In the genomic region with DNA sequence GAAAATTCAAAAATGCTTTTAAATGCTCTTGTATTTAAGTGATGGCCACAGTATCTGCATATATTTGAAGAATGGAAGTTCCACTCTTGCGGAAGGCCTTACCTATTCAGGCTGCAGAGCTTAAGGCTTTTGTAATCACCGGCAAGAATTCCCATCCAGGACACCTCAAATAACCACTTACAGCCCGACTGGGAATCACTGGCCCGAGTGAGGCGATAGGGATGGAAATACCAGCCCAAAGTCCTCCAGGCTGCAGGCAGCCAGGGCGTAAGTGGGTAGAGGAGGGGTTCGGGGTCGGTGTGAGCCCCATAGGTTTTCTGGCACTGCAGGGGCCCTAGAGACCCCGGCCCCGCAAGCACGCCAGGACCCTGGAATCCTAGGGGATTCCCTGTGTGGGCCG, we compare ENCODE assay signal across 8 cellular contexts. TPM values are rescaled to one million over a fixed set of nuclear protein-coding genes. Genes with fewer than 3 reads are reported as not detected.
DNase-seq lines count a peak whose midpoint lies in the region; ATAC-seq and TF ChIP-seq lines count a peak whose summit lies in the region.

No MANE protein-coding gene starts in this region.

- ATAC-seq in GM19467 (IDR thresholded peaks at IDR 0.05; ENCODE audit: unreplicated experiment) (peak; percentile 8), GM21529 (IDR thresholded peaks at IDR 0.05; ENCODE audit: unreplicated experiment) (no peak)

- H2AFZ ChIP-seq in OCI-LY3 (ENCODE audit: low read depth, low read length) = peak overlapping the region; percentile 76

- H3K9me3 Mint-ChIP-seq in osteocyte (ENCODE audit: unreplicated experiment) = no peaks in the 10 kb centered on the region

- H3K9me3 ChIP-seq in OCI-LY3 (ENCODE audit: insufficient read depth, low read length) = no peaks in the 10 kb centered on the region
- no peaks in the 10 kb centered on the region for H3K9me3 ChIP-seq in esophagus (ENCODE audit: control insufficient read depth in 2 of 2, insufficient read depth in 1 of 2, low read depth in 1 of 2, low read length in 1 of 2)

- H3K4me3 Mint-ChIP-seq in osteocyte (ENCODE audit: unreplicated experiment) = peak overlapping the region; percentile 73

- H3K4me1 ChIP-seq in OCI-LY3 (ENCODE audit: low read length) = peaks cover 41% of the 10 kb centered on the region
- no peaks in the 10 kb centered on the region for H3K4me1 ChIP-seq in esophagus (ENCODE audit: control insufficient read depth in 2 of 2, insufficient read depth in 2 of 2, low read length in 1 of 2)

- peak overlapping the region; percentile 98 for H3K4me2 ChIP-seq in OCI-LY3 (ENCODE audit: low read length)

- H3K36me3 ChIP-seq in OCI-LY3 (replicated peaks; ENCODE audit: low read depth, low read length) = peaks cover 5% of the 10 kb centered on the region
- no peaks in the 10 kb centered on the region for H3K36me3 ChIP-seq in esophagus (ENCODE audit: control insufficient read depth in 2 of 2, insufficient read depth in 2 of 2, low read length in 1 of 2)

- no peaks in the 10 kb centered on the region for H4K20me1 ChIP-seq in OCI-LY3 (ENCODE audit: insufficient read depth, low read length)

- H3K4me3 ChIP-seq in OCI-LY3 (ENCODE audit: low read length) (peak overlapping the region; percentile 85), esophagus (ENCODE audit: low read depth in 1 of 2, low read length in 2 of 2) (peak overlapping the region; percentile 42 to 47)

- peak overlapping the region; percentile 27; the same call in 1 of the 2 replicates for H3K27ac ChIP-seq in OCI-LY3 (ENCODE audit: low read length)
- peak overlapping the region; percentile 76 to 84 for H3K27ac ChIP-seq in esophagus (ENCODE audit: low read depth in 2 of 2, low read length in 1 of 2)

- peak overlapping the region; percentile 82 for H3K9ac ChIP-seq in OCI-LY3 (ENCODE audit: low read length)

- DNase-seq in osteocyte (ENCODE audit: extremely low spot score, unreplicated experiment) (no peak), NCI-H748 treated with DMSO at 0.1 percent for 48 hours (lab: John Stamatoyannopoulos, UW) (no peak), H4 (ENCODE audit: low spot score) (no peak), NCI-H345 treated with DMSO at 0.1 percent for 48 hours (lab: John Stamatoyannopoulos, UW; ENCODE audit: unreplicated experiment) (no peak)

- peaks cover 65% of the 10 kb centered on the region for H3K79me2 ChIP-seq in OCI-LY3 (ENCODE audit: low read length)

- TF ChIP-seq CTCF in OCI-LY3 (IDR thresholded peaks at IDR 0.05; ENCODE audit: low read depth, low read length) (no peak), osteocyte (IDR thresholded peaks at IDR 0.05) (no peak)

- WGBS in esophagus, 2 donors = 13 to 22% methylated on average over 12 of the region's 12 CpGs

- H3K36me3 Mint-ChIP-seq in osteocyte (ENCODE audit: unreplicated experiment) = no peaks in the 10 kb centered on the region

- H3K4me1 Mint-ChIP-seq in osteocyte (ENCODE audit: unreplicated experiment) = peaks cover 23% of the 10 kb centered on the region

- H3K27me3 Mint-ChIP-seq in osteocyte (ENCODE audit: unreplicated experiment) = no peaks in the 10 kb centered on the region

- peak overlapping the region; percentile 93 for H3K27ac Mint-ChIP-seq in osteocyte (ENCODE audit: unreplicated experiment)

- H3K27me3 ChIP-seq in OCI-LY3 (ENCODE audit: low read depth, low read length) (no peaks in the 10 kb centered on the region), esophagus (ENCODE audit: control insufficient read depth in 1 of 2, insufficient read depth in 2 of 2, low read length in 2 of 2) (no peaks in the 10 kb centered on the region)

RNA-seq across cellular contexts. Expression of a gene that starts 9.5 kb away (rescaled TPM):
- polyA plus RNA-seq in esophagus = 1 to 10 TPM in 1 of 2 donors, under 1 TPM in 1; 0.79 to 1.6 TPM
- 14.7 and 17.8 TPM in 2 replicates for total RNA-seq in osteocyte
- total RNA-seq in H4 (2014; rRNA removed; shearing (Covaris generic)) = 5.5 and 7.1 TPM in 2 replicates
